27 cellular contexts compared by ENCODE assay signal in the genomic region with DNA sequence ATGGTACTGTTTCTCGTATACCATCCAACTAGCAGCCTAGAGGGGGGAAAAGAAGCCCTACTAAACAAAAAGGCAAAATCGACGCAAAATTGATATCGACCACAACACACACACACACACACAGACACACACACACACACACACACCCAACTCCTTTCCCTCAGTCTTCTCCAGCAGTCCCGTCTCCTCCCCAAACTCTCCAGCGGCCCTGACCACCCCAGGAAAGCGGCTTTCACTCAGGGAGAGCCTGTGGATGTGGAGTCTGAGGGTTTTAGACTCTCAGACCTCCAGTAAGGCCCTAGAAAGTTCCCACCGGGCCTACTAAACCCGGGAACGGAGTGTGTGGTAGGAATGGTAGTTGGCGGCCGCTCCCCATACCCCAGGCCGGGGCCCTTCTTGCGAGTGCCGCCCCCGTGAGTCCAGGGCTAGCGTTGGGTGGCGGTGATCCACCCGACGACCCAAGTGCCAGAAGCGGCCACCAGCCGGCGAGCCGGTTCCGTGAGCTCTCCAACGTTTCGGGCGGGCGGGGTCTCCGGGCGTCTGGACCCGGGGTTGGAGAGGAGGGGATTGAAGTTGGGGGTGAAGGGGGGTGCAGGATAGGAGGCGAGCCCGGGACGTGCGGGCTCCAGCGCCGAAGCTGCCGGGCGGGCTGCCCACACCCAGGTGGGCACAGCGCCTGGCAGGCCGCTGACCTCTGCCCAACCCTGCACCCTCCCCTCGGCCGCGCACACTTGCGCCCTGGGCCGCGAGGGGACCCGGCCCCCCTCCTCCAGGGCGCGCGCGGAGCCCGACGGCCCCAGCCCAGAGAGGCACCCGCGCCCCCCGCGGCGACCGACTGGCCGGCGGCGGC. TPM values are rescaled to one million over a fixed set of nuclear protein-coding genes. Genes with fewer than 3 reads are reported as not detected.
DNase-seq lines count a peak whose midpoint lies in the region; ATAC-seq and TF ChIP-seq lines count a peak whose summit lies in the region.
"Had no signal": no experiment of that assay in that cellular context is flagged by ENCODE, and none has a peak within 500 bp of the region (broad histone marks: within the 10 kb centered on the region; RNA-seq: fewer than 3 reads in every experiment).

No MANE protein-coding gene starts in this region.

- H3K4me3 ChIP-seq in right cardiac atrium (ENCODE audit: low read length) (peak overlapping the region; percentile 30), right atrium auricular region (no peak overlapping the region), hepatocyte (no peak overlapping the region), neural progenitor cell (peak overlapping the region; percentile 57), testis (peak overlapping the region in 1 of 2 donors; percentile 37), MG63 (no peak overlapping the region), PC-9 (no peak overlapping the region)
- H3K4me3 ChIP-seq: SJSA1 had no signal

- 29% methylated on average over 60 of the region's 64 CpGs for WGBS in right cardiac atrium
- WGBS in hepatocyte (ENCODE audit: low lambda C conversion rate, missing lambda C conversion rate) = 21% methylated on average over 40 of the region's 64 CpGs
- 15 to 40% methylated on average over 4 to 27 of the region's 64 CpGs for WGBS in testis, 2 donors

- BruUV-seq in PC-9 (replicated peaks; lab: Mats Ljungman, UMichigan) = no TSS peak

- H3K36me3 ChIP-seq in right atrium auricular region = no peaks in the 10 kb centered on the region
- H3K36me3 ChIP-seq in hepatocyte (replicated peaks; ENCODE audit: insufficient read depth, low read depth) = no peaks in the 10 kb centered on the region
- no peaks in the 10 kb centered on the region for H3K36me3 ChIP-seq in neural progenitor cell
- no peaks in the 10 kb centered on the region for H3K36me3 ChIP-seq in testis (ENCODE audit: low read depth, missing control alignments)
- no peaks in the 10 kb centered on the region for H3K36me3 ChIP-seq in MG63
- H3K36me3 ChIP-seq in PC-9 (ENCODE audit: low read depth) = no peaks in the 10 kb centered on the region
- H3K36me3 ChIP-seq: brain microvascular endothelial cell, Peyer's patch, SJSA1 had no signal

- TF ChIP-seq CTCF in right atrium auricular region (IDR thresholded peaks at IDR 0.05) (no peak), hepatocyte (IDR thresholded peaks at IDR 0.05; ENCODE audit: poor library complexity) (no peak), neural progenitor cell (IDR thresholded peaks at IDR 0.05) (peak; percentile 31), testis (IDR thresholded peaks at IDR 0.05) (no peak), PC-9 (conservative IDR thresholded peaks at IDR 0.05) (no peak)

- H3K9me3 ChIP-seq in right cardiac atrium (ENCODE audit: control insufficient read depth, low read length) (no peaks in the 10 kb centered on the region), right atrium auricular region (no peaks in the 10 kb centered on the region), hepatocyte (ENCODE audit: low read depth) (no peaks in the 10 kb centered on the region), neural progenitor cell (ENCODE audit: low read depth) (no peaks in the 10 kb centered on the region), testis (no peaks in the 10 kb centered on the region), MG63 (no peaks in the 10 kb centered on the region), PC-9 (ENCODE audit: insufficient read depth, low read depth) (no peaks in the 10 kb centered on the region)
- H3K9me3 ChIP-seq: Peyer's patch, SJSA1 had no signal

- H2AFZ ChIP-seq in hepatocyte (no peak overlapping the region), neural progenitor cell (replicated peaks) (no peak overlapping the region), PC-9 (no peak overlapping the region)

- H3K27ac ChIP-seq in right cardiac atrium (ENCODE audit: low read length) (no peak overlapping the region), right atrium auricular region (no peak overlapping the region), hepatocyte (no peak overlapping the region), neural progenitor cell (peak overlapping the region; percentile 63), testis (peak overlapping the region; percentile 44 to 85), PC-9 (no peak overlapping the region)
- H3K27ac ChIP-seq: brain microvascular endothelial cell, Peyer's patch, SJSA1 had no signal

- peak overlapping the region; percentile 2 for H3K27ac Mint-ChIP-seq in neural progenitor cell
- H3K27ac Mint-ChIP-seq: CD8-positive, alpha-beta memory T cell; effector memory CD8-positive, alpha-beta T cell had no signal

- H3K27me3 Mint-ChIP-seq in neural progenitor cell (ENCODE audit: insufficient read depth, low read depth) = peaks cover 42% of the 10 kb centered on the region

- no peaks in the 10 kb centered on the region for H3K79me2 ChIP-seq in hepatocyte
- H3K79me2 ChIP-seq in neural progenitor cell (ENCODE audit: low read depth) = peaks cover 5% of the 10 kb centered on the region
- no peaks in the 10 kb centered on the region for H3K79me2 ChIP-seq in PC-9 (ENCODE audit: low read depth)

- no peaks in the 10 kb centered on the region for H3K27me3 ChIP-seq in right cardiac atrium (ENCODE audit: control insufficient read depth, insufficient read depth)
- peaks cover 25 to 38% of the 10 kb centered on the region in 2 donors for H3K27me3 ChIP-seq in right atrium auricular region
- H3K27me3 ChIP-seq in hepatocyte = peaks cover 75% of the 10 kb centered on the region
- peaks cover 75% of the 10 kb centered on the region for H3K27me3 ChIP-seq in neural progenitor cell
- H3K27me3 ChIP-seq in testis = no peaks in the 10 kb centered on the region
- H3K27me3 ChIP-seq in MG63 = peaks cover 7% of the 10 kb centered on the region; the same call in 1 of the 2 replicates
- H3K27me3 ChIP-seq in PC-9 (ENCODE audit: insufficient read depth, low read depth) = no peaks in the 10 kb centered on the region

- peaks cover 5% of the 10 kb centered on the region for H3K9me3 Mint-ChIP-seq in neural progenitor cell
- H3K9me3 Mint-ChIP-seq: activated T-cell treated with anti-CD3 and anti-CD28 coated beads, Interleukin-2, amount 50 U/mL, for 24 hours; effector memory CD8-positive, alpha-beta T cell had no signal

- intact Hi-C loops in right cardiac atrium (cut with DNase I) = no loop called here
- intact Hi-C loops in testis (cut with DNase I; ENCODE audit: low total_unique reads) = loop anchor here (5.0 kb wide), 1 partner anchor 160 kb away; no protein-coding TSS in a partner anchor
- intact Hi-C loops in PC-9 (cut with micrococcal nuclease; ENCODE audit: unreplicated experiment) = no loop called here

- no peak for TF ChIP-seq POLR2A in testis (IDR thresholded peaks at IDR 0.05)

- H3K4me1 ChIP-seq in right cardiac atrium (ENCODE audit: control insufficient read depth, insufficient read depth, low read length) (no peaks in the 10 kb centered on the region), right atrium auricular region (peaks cover 0 to 18% of the 10 kb centered on the region in 2 donors), hepatocyte (ENCODE audit: insufficient read depth) (peaks cover 33% of the 10 kb centered on the region), neural progenitor cell (peaks cover 91% of the 10 kb centered on the region), testis (no peaks in the 10 kb centered on the region), PC-9 (replicated peaks; ENCODE audit: insufficient read depth) (no peaks in the 10 kb centered on the region)

- CTCF ChIA-PET in PC-9 (lab: Charles Lee) = no interaction called here

- H3K4me3 Mint-ChIP-seq in neural progenitor cell = peak overlapping the region; percentile 66

- H3K4me2 ChIP-seq in hepatocyte = peak overlapping the region; percentile 94
- H3K4me2 ChIP-seq in neural progenitor cell = peak overlapping the region; percentile 89
- no peak overlapping the region for H3K4me2 ChIP-seq in PC-9

- DNase-seq in right cardiac atrium (peak in 1 of 3 donors; percentile 31), right atrium auricular region (ENCODE audit: low spot score) (no peak), hepatocyte (ENCODE audit: low spot score) (peak; percentile 32), neural progenitor cell (ENCODE audit: low spot score) (peak; percentile 77), testis (no peak), MG63 (no peak), PC-9 (no peak)
- DNase-seq in activated naive CD4-positive, alpha-beta T cell treated with anti-CD3 and anti-CD28 coated beads, Interleukin-2, amount 50 U/mL, for 16 hours = no peak
- DNase-seq: 8988T; activated CD4-positive, alpha-beta T cell treated with anti-CD3 and anti-CD28 coated beads for 48 hours; activated gamma-delta T cell treated with Interleukin-2 at 50 U/mL for 16 hours; activated T-cell treated with anti-CD3 and anti-CD28 coated beads, Interleukin-2, amount 50 U/mL, for 24 hours; brain microvascular endothelial cell; CD8-positive, alpha-beta memory T cell; effector memory CD8-positive, alpha-beta T cell; NCI-H1092; NCI-H187 treated with DMSO at 0.1 percent for 48 hours; NCI-H526; nucleus accumbens; Peyer's patch had no signal

- H3K9ac ChIP-seq in neural progenitor cell = no peak overlapping the region

- no peaks in the 10 kb centered on the region for H4K20me1 ChIP-seq in hepatocyte (ENCODE audit: insufficient read depth, poor library complexity, severe bottlenecking)
- H4K20me1 ChIP-seq in neural progenitor cell (ENCODE audit: low read depth) = peaks cover 52% of the 10 kb centered on the region
- no peaks in the 10 kb centered on the region for H4K20me1 ChIP-seq in PC-9 (ENCODE audit: insufficient read depth)

- H3K9me2 ChIP-seq in hepatocyte (replicated peaks; ENCODE audit: insufficient read depth) (no peaks in the 10 kb centered on the region), PC-9 (ENCODE audit: insufficient read depth) (no peaks in the 10 kb centered on the region)

- peaks cover 55% of the 10 kb centered on the region for H3K4me1 Mint-ChIP-seq in neural progenitor cell

- ATAC-seq in right cardiac atrium = no peak
- ATAC-seq: effector memory CD8-positive, alpha-beta T cell had no signal

- H3F3A ChIP-seq in neural progenitor cell (ENCODE audit: low read depth) (peaks cover 64% of the 10 kb centered on the region), PC-9 (ENCODE audit: insufficient read depth, low read depth) (no peaks in the 10 kb centered on the region)

- POLR2A ChIA-PET in PC-9 (lab: Charles Lee; ENCODE audit: unreplicated experiment) = no interaction called here

- H3K36me3 Mint-ChIP-seq in neural progenitor cell = peaks cover 3% of the 10 kb centered on the region
- H3K36me3 Mint-ChIP-seq: CD8-positive, alpha-beta memory T cell had no signal

RNA-seq across cellular contexts. Expression of gene ARX, which starts 13.7 kb away (rescaled TPM):
- total RNA-seq in right cardiac atrium (not detected), right atrium auricular region (not detected), hepatocyte (not detected in 2 replicates), neural progenitor cell (ENCODE audit: low replicate concordance) (5.3 and 9.0 TPM in 2 replicates), testis (10 to 100 TPM in 1 of 2 donors, 1 to 10 TPM in 1; 7.7 to 13.4 TPM), PC-9 (2021) (not detected in 2 replicates)
- polyA plus RNA-seq in right cardiac atrium (not detected), hepatocyte (0.11 and 0.29 TPM in 2 replicates), testis (ENCODE audit: insufficient read depth, low read depth, low replicate concordance) (4.9 TPM)
- not detected in 2 replicates for total RNA-seq in MG63 (2014; rRNA removed; shearing (Covaris generic); ENCODE audit: low replicate concordance)
- total RNA-seq: activated CD8-positive, alpha-beta memory T cell treated with anti-CD3 and anti-CD28 coated beads for 36 hours; CD8-positive, alpha-beta memory T cell; H4; lung microvascular endothelial cell; renal cortical epithelial cell; SJSA1; T-helper 1 cell treated with Interleukin-12 subunit alpha and Interleukin-12 subunit beta and Interleukin-4 antibody, amounts not matched to agents 30 ng/mL and 1 ng/mL, for 36 hours; urinary bladder had no signal
- polyA plus RNA-seq: CD8-positive, alpha-beta memory T cell; urinary bladder had no signal

Comparison
In these comparisons a context has a peak if more than half of its experiments do, and no peak if none do; other contexts are left out.
1. H3K4me3 ChIP-seq: peak in right cardiac atrium (single experiment) and neural progenitor cell (single experiment); none in right atrium auricular region (0 of 2), hepatocyte (single experiment), MG63 (single experiment) and PC-9 (single experiment).
2. DNase-seq: peak in hepatocyte (single experiment) and neural progenitor cell (single experiment); none in right atrium auricular region (single experiment), testis (single experiment), MG63 (single experiment), PC-9 (0 of 2) and activated naive CD4-positive, alpha-beta T cell treated with anti-CD3 and anti-CD28 coated beads, Interleukin-2, amount 50 U/mL, for 16 hours (single experiment).
3. H3K27ac ChIP-seq: peak in neural progenitor cell (single experiment) and testis (2 of 2); none in right cardiac atrium (single experiment), right atrium auricular region (0 of 2), hepatocyte (single experiment) and PC-9 (single experiment).